ENCODE assay signal across 8 cellular contexts in the genomic region with DNA sequence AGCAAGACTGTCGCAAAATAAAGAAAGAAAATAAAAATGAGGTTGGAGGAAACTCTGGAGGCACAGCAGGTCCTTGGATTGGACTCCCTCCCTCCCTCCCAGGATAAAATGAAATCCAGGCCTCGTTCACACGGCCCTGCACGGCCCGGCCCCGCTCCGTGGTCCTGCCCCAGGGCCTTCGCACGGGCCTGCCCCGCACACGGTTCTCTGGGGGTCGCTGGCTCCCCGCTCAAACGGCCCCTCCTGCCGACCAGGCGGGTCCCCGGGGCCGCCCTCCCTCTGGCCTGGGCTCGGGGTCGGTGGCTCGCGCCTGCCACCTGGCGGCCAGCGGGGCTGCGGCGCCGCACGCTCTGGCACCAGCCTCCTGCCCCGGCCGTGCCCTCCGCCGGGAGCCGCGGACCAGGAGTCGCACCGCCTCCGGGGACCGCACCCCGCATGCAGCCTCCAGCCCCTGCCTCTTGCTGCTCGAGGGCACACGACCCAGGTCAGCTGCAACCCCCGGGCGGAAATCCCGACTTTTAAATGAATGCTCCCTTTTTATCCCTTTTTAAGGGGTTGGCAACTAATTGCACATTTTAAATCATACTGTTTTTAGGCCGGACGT. TPM values are rescaled to one million over a fixed set of nuclear protein-coding genes. Genes with fewer than 3 reads are reported as not detected.
DNase-seq lines count a peak whose midpoint lies in the region; ATAC-seq and TF ChIP-seq lines count a peak whose summit lies in the region.

No MANE protein-coding gene starts in this region.

- H3K4me3 ChIP-seq in PC-3 (ENCODE audit: low read length) (peak overlapping the region; percentile 67), fibroblast of villous mesenchyme (ENCODE audit: low read depth, low read length) (peak overlapping the region; percentile 36)

- H2AFZ ChIP-seq in PC-3 (ENCODE audit: low read length), result peak overlapping the region; percentile 80; the same call in 1 of the 2 replicates

- H3K27me3 ChIP-seq in PC-3 (ENCODE audit: low read length), result no peaks in the 10 kb centered on the region

- no peaks in the 10 kb centered on the region for H3F3A ChIP-seq in PC-3 (ENCODE audit: low read length, unreplicated experiment)

- H3K4me1 ChIP-seq in PC-3 (ENCODE audit: insufficient read depth, low read length), result peaks cover 8% of the 10 kb centered on the region

- H3K9me3 ChIP-seq in PC-3 (ENCODE audit: low read length), result no peaks in the 10 kb centered on the region

- peaks cover 18% of the 10 kb centered on the region for H3K36me3 Mint-ChIP-seq in activated T-helper 17 cell treated with anti-CD3 and anti-CD28 coated beads, Interleukin-2, amount 50 U/mL, for 72 hours (ENCODE audit: low read depth)

- peak overlapping the region; percentile 93 for H3K4me3 Mint-ChIP-seq in activated T-helper 17 cell treated with anti-CD3 and anti-CD28 coated beads, Interleukin-2, amount 50 U/mL, for 72 hours

- H3K9me3 Mint-ChIP-seq in activated T-helper 17 cell treated with anti-CD3 and anti-CD28 coated beads, Interleukin-2, amount 50 U/mL, for 72 hours, result no peaks in the 10 kb centered on the region

- H3K9me2 ChIP-seq in PC-3 (replicated peaks; ENCODE audit: low read length), result no peaks in the 10 kb centered on the region

- intact Hi-C loops in PC-3 (cut with micrococcal nuclease), result loop anchor here (1.0 kb wide), 2 partner anchors 57 to 61 kb away; no protein-coding TSS in a partner anchor

- peaks cover 14% of the 10 kb centered on the region for H3K79me2 ChIP-seq in PC-3 (ENCODE audit: low read length)

- H3K27ac Mint-ChIP-seq in activated T-helper 17 cell treated with anti-CD3 and anti-CD28 coated beads, Interleukin-2, amount 50 U/mL, for 72 hours, result no peak overlapping the region

- POLR2A ChIA-PET in PC-3 (lab: Charles Lee; ENCODE audit: unreplicated experiment), result no interaction called here

- H3K27me3 Mint-ChIP-seq in activated T-helper 17 cell treated with anti-CD3 and anti-CD28 coated beads, Interleukin-2, amount 50 U/mL, for 72 hours, result no peaks in the 10 kb centered on the region

- no peaks in the 10 kb centered on the region for H3K36me3 ChIP-seq in PC-3 (ENCODE audit: low read depth, low read length)

- H4K20me1 ChIP-seq in PC-3 (ENCODE audit: low read length), result no peaks in the 10 kb centered on the region

- ATAC-seq in HG03354 (IDR thresholded peaks at IDR 0.05; ENCODE audit: poor library complexity, severe bottlenecking, unreplicated experiment), result peak; percentile 56
- peak; percentile 89 for ATAC-seq in PC-3
- ATAC-seq in activated T-helper 17 cell treated with anti-CD3 and anti-CD28 coated beads, Interleukin-2, amount 50 U/mL, for 72 hours (replicated peaks), result peak; percentile 87

- H3K4me1 Mint-ChIP-seq in activated T-helper 17 cell treated with anti-CD3 and anti-CD28 coated beads, Interleukin-2, amount 50 U/mL, for 72 hours, result no peaks in the 10 kb centered on the region

- peak; percentile 43 for DNase-seq in NCI-H2029 (lab: John Stamatoyannopoulos, UW)
- no peak for DNase-seq in NCI-H2029 treated with DMSO at 0.1 percent for 48 hours (lab: John Stamatoyannopoulos, UW)
- peak; percentile 68 for DNase-seq in PC-3
- DNase-seq in fibroblast of villous mesenchyme (ENCODE audit: low read depth), result peak; percentile 54
- DNase-seq in nucleus accumbens (lab: John Stamatoyannopoulos, UW), result peak in 49 of 56 donors; percentile 10 to 80 (median 52)
- DNase-seq in substantia nigra (lab: John Stamatoyannopoulos, UW), result peak in 44 of 49 donors; percentile 25 to 86 (median 58)

- CTCF ChIA-PET in PC-3 (lab: Charles Lee), result no interaction called here

- no peak overlapping the region for H3K9ac ChIP-seq in PC-3 (ENCODE audit: low read length)

- H3K4me2 ChIP-seq in PC-3 (ENCODE audit: low read length), result peak overlapping the region; percentile 82

- H3K27ac ChIP-seq in PC-3 (ENCODE audit: low read length) (no peak overlapping the region), substantia nigra (ENCODE audit: low read depth, low read length, poor library complexity, severe bottlenecking) (peak overlapping the region; percentile 69)

- no TSS peak for BruUV-seq in PC-3 (replicated peaks; lab: Mats Ljungman, UMichigan)

- TF ChIP-seq CTCF in PC-3 (conservative IDR thresholded peaks at IDR 0.05; ENCODE audit: low read depth, low read length), result peak; percentile 78
- TF ChIP-seq CTCF in fibroblast of villous mesenchyme (IDR thresholded peaks at IDR 0.05; ENCODE audit: insufficient read depth, low read depth, low read length), result peak; percentile 62

RNA-seq across cellular contexts. Expression of a gene that starts 1.5 kb away (rescaled TPM):
- total RNA-seq in PC-3 (2014; rRNA removed) (56.7 and 99.6 TPM in 2 replicates), fibroblast of villous mesenchyme (49.7 and 77.3 TPM in 2 replicates)
- total RNA-seq in activated T-helper 17 cell treated with anti-CD3 and anti-CD28 coated beads, Interleukin-2, amount 50 U/mL, for 72 hours, result 10 to 100 TPM; 43.2 to 94.2 TPM

RNA-seq across cellular contexts. Expression of a gene that starts 17.6 kb away (rescaled TPM):
- 0.63 and 0.69 TPM in 2 replicates for total RNA-seq in PC-3 (2014; rRNA removed)
- total RNA-seq in activated T-helper 17 cell treated with anti-CD3 and anti-CD28 coated beads, Interleukin-2, amount 50 U/mL, for 72 hours, result under 1 TPM in 1 of 2 donors, not detected in 1; 0.21 TPM
- under 0.01 TPM in 2 replicates for total RNA-seq in fibroblast of villous mesenchyme

RNA-seq across cellular contexts. Expression of a gene that starts 38.3 kb away (rescaled TPM):
- total RNA-seq in PC-3 (2014; rRNA removed) (136 and 162 TPM in 2 replicates), fibroblast of villous mesenchyme (79.2 and 84.6 TPM in 2 replicates)
- total RNA-seq in activated T-helper 17 cell treated with anti-CD3 and anti-CD28 coated beads, Interleukin-2, amount 50 U/mL, for 72 hours, result 100 to 1,000 TPM; 101 to 120 TPM

RNA-seq across cellular contexts. Expression of a gene that starts 38.7 kb away (rescaled TPM):
- total RNA-seq in PC-3 (2014; rRNA removed), result not detected in 2 replicates
- total RNA-seq in activated T-helper 17 cell treated with anti-CD3 and anti-CD28 coated beads, Interleukin-2, amount 50 U/mL, for 72 hours, result not detected
- not detected in 2 replicates for total RNA-seq in fibroblast of villous mesenchyme

RNA-seq across cellular contexts. Expression of a gene that starts 43.7 kb away (rescaled TPM):
- total RNA-seq in PC-3 (2014; rRNA removed) (97.9 and 107 TPM in 2 replicates), fibroblast of villous mesenchyme (508 and 544 TPM in 2 replicates)
- 100 to 1,000 TPM; 152 to 246 TPM for total RNA-seq in activated T-helper 17 cell treated with anti-CD3 and anti-CD28 coated beads, Interleukin-2, amount 50 U/mL, for 72 hours
